In genomic region chr1:32394141-32394889, GRCh38 we compare ENCODE assay signal across 8 cellular contexts.
DNase-seq lines count a peak whose midpoint lies in the region; ATAC-seq and FAIRE-seq lines count a peak whose summit lies in the region.

BSDC1 (minus strand) TSS chr1:32394441; CDS start chr1:32394414, 27 bp downstream.

- peaks cover 12 to 13% of the 10 kb centered on the region in 2 donors for H3K4me1 Mint-ChIP-seq in effector memory CD8-positive, alpha-beta T cell (ENCODE audit: low read depth in 2 of 2)

- peak; percentile 93 for ATAC-seq in GM21367 (IDR thresholded peaks at IDR 0.05; ENCODE audit: unreplicated experiment)
- ATAC-seq in effector memory CD8-positive, alpha-beta T cell (replicated peaks) = peak; percentile 94

- peak; percentile 95 for DNase-seq in COLO829 (ENCODE audit: low spot score)
- peak; percentile 97 for DNase-seq in HTR-8/SVneo (ENCODE audit: insufficient read length, low spot score)
- DNase-seq in NOMO-1 treated with dmso at 0.1 percent for 144 hours (lab: John Stamatoyannopoulos, UW; ENCODE audit: unreplicated experiment) = peak; percentile 99
- peak; percentile 88 to 94 (median 90) for DNase-seq in activated CD8-positive, alpha-beta memory T cell treated with anti-CD3 and anti-CD28 coated beads for 48 hours (ENCODE audit: low read depth in 2 of 3, low spot score in 2 of 3)
- DNase-seq in effector memory CD8-positive, alpha-beta T cell = peak; percentile 99
- peak; percentile 100 for DNase-seq in medulla oblongata (ENCODE audit: extremely low spot score)
- DNase-seq in stimulated activated CD8-positive, alpha-beta memory T cell treated with anti-CD3 and anti-CD28 coated beads, Interleukin-12 subunit alpha, Interleukin-12 subunit beta, amount 100 ng/mL, for 1 hour (ENCODE audit: low read depth) = peak; percentile 95

- H3K4me3 Mint-ChIP-seq in effector memory CD8-positive, alpha-beta T cell = peak within 1 kb of the TSS; percentile 90 to 97

- H3K27ac Mint-ChIP-seq in effector memory CD8-positive, alpha-beta T cell = peak within 1 kb of the TSS; percentile 96 to 99

- peak; percentile 96 for FAIRE-seq in HTR-8/SVneo (lab: Jason Lieb, UNC)

- H3K9me3 Mint-ChIP-seq in effector memory CD8-positive, alpha-beta T cell = no peaks in the 10 kb centered on the region

- H3K36me3 Mint-ChIP-seq in effector memory CD8-positive, alpha-beta T cell (ENCODE audit: insufficient read depth) = peaks cover 17% of the 10 kb centered on the region

- no peaks in the 10 kb centered on the region for H3K27me3 Mint-ChIP-seq in effector memory CD8-positive, alpha-beta T cell

Comparison
In these comparisons a context has a peak if more than half of its experiments do, and no peak if none do; other contexts are left out.
1. Peak in every context shown above with its lines: DNase-seq and ATAC-seq.